Comparison of ENCODE assay signal across 7 cellular contexts in the genomic region with DNA sequence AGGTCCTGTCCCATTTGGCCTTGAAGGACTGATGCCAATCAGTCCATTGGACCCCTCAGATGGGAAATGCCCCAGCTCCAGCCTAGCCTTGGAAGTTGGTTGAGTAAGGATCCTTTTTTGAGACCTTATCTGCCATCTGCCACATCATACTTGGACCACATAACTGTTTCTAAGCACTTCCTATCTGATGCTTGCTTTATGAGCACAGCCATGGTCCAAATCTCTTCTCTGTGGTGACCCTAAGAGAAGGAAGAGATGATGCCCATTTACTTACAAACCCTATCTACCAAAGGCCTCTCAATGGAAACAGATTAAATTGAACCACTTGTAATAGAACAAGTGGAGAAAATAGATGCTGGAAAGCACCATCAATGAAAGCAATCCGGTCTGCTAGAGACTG.
"Had no signal": no experiment of that assay in that cellular context is flagged by ENCODE, and none has a peak within 500 bp of the region (broad histone marks: within the 10 kb centered on the region; RNA-seq: fewer than 3 reads in every experiment).

No MANE protein-coding gene starts in this region.

- H3K9me3 Mint-ChIP-seq: IgD-negative memory B cell had no signal

- H3K4me3 Mint-ChIP-seq: IgD-negative memory B cell had no signal

- DNase-seq: IMR-90, KBM-7, KG1 had no signal

- H3K4me3 ChIP-seq: K562 had no signal

- H3K36me3 Mint-ChIP-seq: IgD-negative memory B cell had no signal

- H3K27ac ChIP-seq: HL-60 had no signal

- ATAC-seq: HepG2, K562 had no signal
